19 cellular contexts compared by ENCODE assay signal in genomic region chr6:142359271-142359960, GRCh38. TPM values are rescaled to one million over a fixed set of nuclear protein-coding genes. Genes with fewer than 3 reads are reported as not detected.
"Had no signal": no experiment of that assay in that cellular context is flagged by ENCODE, and none has a peak within 500 bp of the region (broad histone marks: within the 10 kb centered on the region; RNA-seq: fewer than 3 reads in every experiment).

No MANE protein-coding gene starts in this region.

- H3K27me3 ChIP-seq: left lung, right atrium auricular region had no signal

- H3K27ac ChIP-seq: left lung, prostate gland, right atrium auricular region had no signal

- ATAC-seq: activated CD8-positive, alpha-beta memory T cell treated with anti-CD3 and anti-CD28 coated beads, Interleukin-2, amount 10 ng/mL, durations not matched to agents 7 days and 5 days; activated T-helper 17 cell treated with anti-CD3 and anti-CD28 coated beads, Interleukin-2, amount 50 U/mL, for 72 hours; left lung; mucosa of descending colon; stimulated activated naive CD8-positive, alpha-beta T cell treated with anti-CD3 and anti-CD28 coated beads, Interleukin-15, amount 100 ng/mL, for 72 hours had no signal

- DNase-seq: activated CD4-positive, alpha-beta memory T cell treated with anti-CD3 and anti-CD28 coated beads, Interleukin-2, amount 10 ng/mL, durations not matched to agents 7 days and 5 days; activated CD4-positive, alpha-beta T cell treated with anti-CD3 and anti-CD28 coated beads for 48 hours; activated CD4-positive, CD25-positive, alpha-beta regulatory T cell; activated CD8-positive, alpha-beta memory T cell treated with anti-CD3 and anti-CD28 coated beads, Interleukin-2, amount 10 ng/mL, durations not matched to agents 7 days and 5 days; activated naive CD4-positive, alpha-beta T cell treated with anti-CD3 and anti-CD28 coated beads for 36 hours; anterior cingulate cortex; caudate nucleus; endodermal cell; kidney; left lung; mucosa of descending colon; naive B cell; stimulated activated naive CD8-positive, alpha-beta T cell treated with anti-CD3 and anti-CD28 coated beads, Interleukin-15, amount 100 ng/mL, for 72 hours; trophoblast cell had no signal

- H3K36me3 ChIP-seq: left lung, prostate gland, right atrium auricular region had no signal

- H3K9me3 ChIP-seq: left lung, mucosa of descending colon, prostate gland, right atrium auricular region had no signal

- H3K4me1 ChIP-seq: prostate gland, right atrium auricular region had no signal

- H3K4me3 ChIP-seq: left lung, mucosa of descending colon, prostate gland, right atrium auricular region had no signal

- FAIRE-seq: frontal cortex, kidney had no signal

RNA-seq across cellular contexts. Expression of gene ADGRG6, which starts 57.6 kb away (rescaled TPM):
- total RNA-seq: activated CD4-positive, alpha-beta memory T cell treated with anti-CD3 and anti-CD28 coated beads, Interleukin-2, amount 10 ng/mL, durations not matched to agents 7 days and 5 days; T-helper 2 cell treated with Interferon-gamma antibody and Interleukin-4, amounts not matched to agents 100 ng/mL and 5 ng/mL, for 36 hours had no signal
